16 cellular contexts compared by ENCODE assay signal in the genomic region with DNA sequence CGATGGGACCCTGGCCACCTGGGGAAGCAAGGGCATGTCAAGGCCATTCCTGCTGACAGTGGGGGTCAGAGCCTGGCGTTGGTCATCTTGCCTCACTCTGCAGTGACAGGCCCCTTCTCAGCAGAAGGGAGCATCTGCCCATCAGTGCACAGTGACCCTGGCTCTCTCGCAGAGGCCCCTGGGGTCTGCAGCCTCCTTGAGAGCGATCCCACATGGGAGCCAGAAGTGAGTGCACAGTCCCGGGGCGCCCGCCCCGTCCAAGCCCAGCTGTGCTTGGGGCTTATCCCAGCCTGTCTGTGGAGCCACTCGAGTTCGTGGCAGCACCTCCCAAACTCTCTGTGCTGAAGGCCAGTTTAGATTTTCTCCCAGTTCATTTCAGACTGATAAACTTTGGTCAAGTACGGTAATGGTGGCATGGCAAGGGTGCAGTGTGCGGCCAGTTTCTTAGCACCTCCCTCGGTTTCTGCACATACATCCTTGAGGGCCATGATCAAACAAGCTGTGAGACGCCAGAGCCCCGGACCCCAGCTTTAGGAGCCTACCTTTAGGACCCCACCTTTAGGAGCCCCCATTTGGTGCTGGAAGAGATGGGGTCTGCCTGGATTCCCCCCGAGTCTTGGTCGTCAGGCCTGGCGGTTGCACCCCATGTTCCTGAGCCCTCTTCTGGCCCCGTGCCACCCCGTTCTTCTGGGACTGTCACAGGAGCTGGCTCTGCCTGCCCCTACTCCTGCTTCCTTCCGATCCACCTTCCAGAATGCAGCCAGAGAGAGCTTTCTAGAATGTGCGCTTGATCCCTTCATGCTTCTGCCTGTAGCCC.
"Had no signal": no experiment of that assay in that cellular context is flagged by ENCODE, and none has a peak within 500 bp of the region (broad histone marks: within the 10 kb centered on the region; RNA-seq: fewer than 3 reads in every experiment).

No MANE protein-coding gene starts in this region.

- H3K36me3 ChIP-seq: gastrocnemius medialis, neural progenitor cell, pancreas, right lobe of liver had no signal

- H3K36me3 Mint-ChIP-seq: neural progenitor cell had no signal

- H3K9me3 Mint-ChIP-seq: central memory CD8-positive, alpha-beta T cell; naive thymus-derived CD4-positive, alpha-beta T cell; neural progenitor cell had no signal

- DNase-seq: effector memory CD4-positive, alpha-beta T cell; gastrocnemius medialis; islet precursor cell; mesendoderm; naive thymus-derived CD4-positive, alpha-beta T cell; occipital lobe; stimulated activated CD4-positive, alpha-beta T cell treated with anti-CD3 and anti-CD28 coated beads, Interleukin-4, amount 100 ng/mL, for 1 hour; stimulated activated naive CD4-positive, alpha-beta T cell; stomach; trophoblast cell had no signal

- H3K27me3 Mint-ChIP-seq: central memory CD8-positive, alpha-beta T cell; naive thymus-derived CD4-positive, alpha-beta T cell had no signal

- ATAC-seq: esophagus mucosa; gastrocnemius medialis; naive thymus-derived CD4-positive, alpha-beta T cell; pancreas; right lobe of liver had no signal

- H3K4me3 ChIP-seq: gastrocnemius medialis, neural progenitor cell, pancreas, right lobe of liver, stomach had no signal

- H3K27ac ChIP-seq: gastrocnemius medialis, neural progenitor cell, pancreas, right lobe of liver, stomach had no signal

- H3K9me3 ChIP-seq: gastrocnemius medialis, pancreas, right lobe of liver, stomach had no signal

- H3K4me3 Mint-ChIP-seq: central memory CD8-positive, alpha-beta T cell; naive thymus-derived CD4-positive, alpha-beta T cell; neural progenitor cell had no signal

- H3K4me1 ChIP-seq: gastrocnemius medialis, pancreas, right lobe of liver had no signal

- H3K27ac Mint-ChIP-seq: neural progenitor cell, progenitor cell of endocrine pancreas had no signal

- H3K4me1 Mint-ChIP-seq: neural progenitor cell had no signal
